ENCODE assay signal across 14 cellular contexts in the genomic region with DNA sequence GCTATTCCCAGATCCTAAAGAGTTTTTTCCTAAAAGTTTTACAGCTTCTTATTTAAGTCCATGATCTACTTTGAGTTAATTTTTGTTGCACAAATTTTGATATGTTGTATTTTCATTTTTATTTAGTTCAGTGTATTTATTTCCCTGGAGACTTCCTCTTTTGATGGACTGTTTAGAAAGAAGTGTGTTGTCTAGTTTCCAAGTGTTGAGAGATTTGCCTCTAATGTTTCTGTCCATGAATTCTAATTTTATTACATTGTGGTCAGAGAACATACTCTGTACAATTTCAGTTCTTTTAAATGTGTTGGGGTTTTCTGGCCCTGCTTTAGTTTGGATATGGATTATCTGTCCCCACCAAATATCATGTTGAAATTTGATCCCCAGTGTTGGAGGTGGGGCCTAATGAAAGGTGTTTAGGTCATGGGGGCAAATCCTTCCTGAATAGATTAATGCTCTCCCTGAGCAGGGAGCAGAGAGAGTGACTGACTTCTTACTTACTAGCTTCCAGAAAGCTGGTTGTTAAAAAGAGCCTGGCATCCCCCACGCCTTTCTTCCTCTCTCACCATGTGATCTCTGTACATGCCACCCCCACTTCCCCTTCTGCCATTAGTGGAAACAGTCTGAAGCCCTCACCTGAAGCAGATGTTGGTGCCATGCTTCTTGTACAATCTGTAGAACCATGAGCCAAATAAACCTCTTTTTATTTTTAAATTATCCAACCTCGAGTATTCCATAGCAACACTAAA. TPM values are rescaled to one million over a fixed set of nuclear protein-coding genes. Genes with fewer than 3 reads are reported as not detected.
DNase-seq lines count a peak whose midpoint lies in the region; ATAC-seq, FAIRE-seq and TF ChIP-seq lines count a peak whose summit lies in the region.
"Had no signal": no experiment of that assay in that cellular context is flagged by ENCODE, and none has a peak within 500 bp of the region (broad histone marks: within the 10 kb centered on the region; RNA-seq: fewer than 3 reads in every experiment).

No MANE protein-coding gene starts in this region.

- intact Hi-C loops in GM12878 (cut with micrococcal nuclease; ENCODE audit: unreplicated experiment) (no loop called here), psoas muscle (cut with DNase I) (no loop called here)
- intact Hi-C loops in activated T-helper 2 cell treated with anti-CD3 and anti-CD28 coated beads, Interferon-gamma antibody, Interleukin-2, Interleukin-4, amounts not matched to agents 10 μg/mL and 5 μg/mL and 100 μg/mL, durations not matched to agents 14 hours and 24 hours and 36 hours (cut with micrococcal nuclease), result no loop called here

- no peak for TF ChIP-seq POLR2A in GM12878 (IDR thresholded peaks at IDR 0.05; ENCODE audit: low read depth, low read length)

- 59% methylated on average over 2 of the region's 2 CpGs for WGBS in GM12878 (ENCODE audit: insufficient coverage, insufficient replicate concordance, low lambda C conversion rate, missing lambda C conversion rate)
- WGBS in psoas muscle, 3 donors, result 56 to 73% (median 67%) methylated on average over 2 of the region's 2 CpGs

- H3K4me1 ChIP-seq in GM12878 (ENCODE audit: control insufficient read depth, insufficient read depth, low read length) (peaks cover 16% of the 10 kb centered on the region), psoas muscle (peaks cover 25% of the 10 kb centered on the region)

- ATAC-seq in GM12878, result no peak
- ATAC-seq in psoas muscle, result no peak

- TF ChIP-seq EP300 in GM12878 (IDR thresholded peaks at IDR 0.05; ENCODE audit: borderline replicate concordance in 1 of 2, control insufficient read depth in 1 of 2, low read depth in 2 of 2, low read length in 2 of 2), result no peak

- CTCF ChIA-PET in GM12878 (lab: Yijun Ruan, JAX), result interaction anchor here (1.9 to 4.7 kb wide), 2 partner anchors 26 to 74 kb away, joined by 6 to 18 read pairs; no protein-coding TSS in a partner anchor

- no peaks in the 10 kb centered on the region for H3K36me3 ChIP-seq in GM12878 (ENCODE audit: control insufficient read depth in 2 of 2, insufficient read depth in 2 of 2, low read length in 1 of 2)
- no peaks in the 10 kb centered on the region for H3K36me3 ChIP-seq in psoas muscle (ENCODE audit: insufficient read depth in 1 of 2, low read depth in 1 of 2)

- RAD21 ChIA-PET in GM12878 (lab: Charles Lee; ENCODE audit: unreplicated experiment), result interaction anchor here (1.0 to 1.6 kb wide), 2 partner anchors 27 to 76 kb away, joined by 3 to 5 read pairs; no protein-coding TSS in a partner anchor

- BruUV-seq in GM12878 (replicated peaks; lab: Mats Ljungman, UMichigan), result TSS peak; percentile 8

- DNase-seq in SIG-M5 treated with dmso at 0.1 percent for 504 hours (lab: John Stamatoyannopoulos, UW; ENCODE audit: unreplicated experiment), result peak; percentile 53
- DNase-seq in SIG-M5 (lab: John Stamatoyannopoulos, UW), result no peak
- peak; percentile 26 for DNase-seq in NAMALWA (ENCODE audit: low spot score)
- DNase-seq in GM12878 (ENCODE audit: low read depth, low spot score), result no peak
- DNase-seq in psoas muscle, result no peak
- no peak for DNase-seq in activated T-helper 2 cell treated with anti-CD3 and anti-CD28 coated beads, Interferon-gamma antibody, Interleukin-2, Interleukin-4, amounts not matched to agents 10 μg/mL and 5 μg/mL and 100 μg/mL, durations not matched to agents 14 hours and 24 hours and 36 hours (ENCODE audit: low spot score)
- DNase-seq in SK-N-DZ (ENCODE audit: low spot score), result no peak
- no peak for DNase-seq in NCI-H2171 (lab: John Stamatoyannopoulos, UW)
- DNase-seq: DMS79 treated with DMSO at 0.1 percent for 48 hours, KG1, NCI-H524, small intestine had no signal

- no peaks in the 10 kb centered on the region for H3K27me3 ChIP-seq in GM12878 (replicated peaks in 1 of 2; ENCODE audit: control insufficient read depth in 2 of 2, insufficient read depth in 2 of 2, low read length in 1 of 2)
- no peaks in the 10 kb centered on the region for H3K27me3 ChIP-seq in psoas muscle (ENCODE audit: insufficient read depth in 3 of 3, low read length in 2 of 3)

- H3K27ac ChIP-seq in GM12878 (ENCODE audit: control insufficient read depth, insufficient read depth) (no peak overlapping the region), psoas muscle (peak overlapping the region; percentile 42)

- no peak for TF ChIP-seq RAD21 in GM12878 (IDR thresholded peaks at IDR 0.05; ENCODE audit: insufficient read depth, low read depth, low read length)

- POLR2A ChIA-PET in GM12878 (lab: Charles Lee), result no interaction called here

- H3K4me1 Mint-ChIP-seq in activated T-helper 2 cell treated with anti-CD3 and anti-CD28 coated beads, Interferon-gamma antibody, Interleukin-2, Interleukin-4, amounts not matched to agents 10 μg/mL and 5 μg/mL and 100 μg/mL, durations not matched to agents 14 hours and 24 hours and 36 hours (ENCODE audit: low read depth), result peaks cover 55% of the 10 kb centered on the region

- TF ChIP-seq CTCF in GM12878 (IDR thresholded peaks at IDR 0.05 in 2 of 3, conservative IDR thresholded peaks at IDR 0.05 in 1 of 3; ENCODE audit: control insufficient read depth in 2 of 3, extremely low read depth in 1 of 3, insufficient read depth in 1 of 3, low read depth in 3 of 3, low read length in 3 of 3), result no peak
- no peak for TF ChIP-seq CTCF in psoas muscle (IDR thresholded peaks at IDR 0.05)

- no peaks in the 10 kb centered on the region for H3K27me3 Mint-ChIP-seq in activated T-helper 2 cell treated with anti-CD3 and anti-CD28 coated beads, Interferon-gamma antibody, Interleukin-2, Interleukin-4, amounts not matched to agents 10 μg/mL and 5 μg/mL and 100 μg/mL, durations not matched to agents 14 hours and 24 hours and 36 hours (ENCODE audit: low read depth)

- H3K4me2 ChIP-seq in GM12878 (ENCODE audit: control insufficient read depth, insufficient read depth), result peak overlapping the region; percentile 28

- peaks cover 83% of the 10 kb centered on the region for H3K79me2 ChIP-seq in GM12878 (ENCODE audit: control insufficient read depth, insufficient read depth, low read length)

- peaks cover under 1% of the 10 kb centered on the region; the same call in 1 of the 2 replicates for H4K20me1 ChIP-seq in GM12878 (ENCODE audit: control insufficient read depth, insufficient read depth)

- H2AFZ ChIP-seq in GM12878 (ENCODE audit: control insufficient read depth, low read depth, low read length), result no peak overlapping the region

- H3K9me3 ChIP-seq in GM12878 (replicated peaks; ENCODE audit: control insufficient read depth, insufficient read depth, low read length) (no peaks in the 10 kb centered on the region), psoas muscle (no peaks in the 10 kb centered on the region)

- H3K27ac Mint-ChIP-seq in activated T-helper 2 cell treated with anti-CD3 and anti-CD28 coated beads, Interferon-gamma antibody, Interleukin-2, Interleukin-4, amounts not matched to agents 10 μg/mL and 5 μg/mL and 100 μg/mL, durations not matched to agents 14 hours and 24 hours and 36 hours, result no peak overlapping the region

- SMC1A ChIA-PET in GM12878 (lab: Charles Lee; ENCODE audit: uncharacterized antibody, unreplicated experiment), result no interaction called here

- no peak overlapping the region for H3K9ac ChIP-seq in GM12878 (ENCODE audit: control insufficient read depth, insufficient read depth, low read length)

- in situ Hi-C loops in GM12878 (cut with MboI), result loop anchor here (5.0 kb wide), 1 partner anchor 75 kb away; a partner anchor contains a TSS

- FAIRE-seq in GM12878 (lab: Jason Lieb, UNC), result no peak
- FAIRE-seq: A204.1, endothelial cell of umbilical vein, small intestine had no signal

- H3K9me3 Mint-ChIP-seq in activated T-helper 2 cell treated with anti-CD3 and anti-CD28 coated beads, Interferon-gamma antibody, Interleukin-2, Interleukin-4, amounts not matched to agents 10 μg/mL and 5 μg/mL and 100 μg/mL, durations not matched to agents 14 hours and 24 hours and 36 hours, result no peaks in the 10 kb centered on the region

- peaks cover 25% of the 10 kb centered on the region for H3K36me3 Mint-ChIP-seq in activated T-helper 2 cell treated with anti-CD3 and anti-CD28 coated beads, Interferon-gamma antibody, Interleukin-2, Interleukin-4, amounts not matched to agents 10 μg/mL and 5 μg/mL and 100 μg/mL, durations not matched to agents 14 hours and 24 hours and 36 hours (ENCODE audit: low read depth)

- H3K4me3 ChIP-seq in GM12878 (peak overlapping the region; percentile 46), psoas muscle (no peak overlapping the region)

- no peak overlapping the region for H3K4me3 Mint-ChIP-seq in activated T-helper 2 cell treated with anti-CD3 and anti-CD28 coated beads, Interferon-gamma antibody, Interleukin-2, Interleukin-4, amounts not matched to agents 10 μg/mL and 5 μg/mL and 100 μg/mL, durations not matched to agents 14 hours and 24 hours and 36 hours (ENCODE audit: low read depth)

RNA-seq across cellular contexts. Expression of a gene that starts 4.6 kb away (rescaled TPM):
- total RNA-seq in GM12878 (2013; cell fraction: nucleolus; rRNA removed), result 37.1 and 43.8 TPM in 2 replicates
- total RNA-seq in GM12878 (2014; rRNA removed) (39.3 and 42.1 TPM in 2 replicates), GM12878 (2014; rRNA removed; fragmentation: Illumina TruSeq; extraction: Trizol) (47.4 and 48.1 TPM in 2 replicates), GM12878 (2021) (45.7 and 54.2 TPM in 2 replicates), psoas muscle (10 to 100 TPM; 15.9 to 20.5 (median 18.9) TPM)
- polyA plus RNA-seq in GM12878 (2011; ENCODE audit: low read depth), result 19.4 TPM
- polyA plus RNA-seq in GM12878 (2011; rRNA removed) (44.1 and 65.4 TPM in 2 replicates), GM12878 (2014; fragmentation: Illumina TruSeq; extraction: Trizol) (46.1 and 59.1 TPM in 2 replicates), GM12878 (2014; fragmentation: Nextera tagmentation; extraction: Ambion mirVana) (10 to 100 TPM; 21.2 to 33.0 TPM), GM12878 (2014; rRNA removed) (35.2 and 43.2 TPM in 2 replicates), GM12878 (2016; fragmentation: Nextera tagmentation; extraction: Ambion mirVana) (10 to 100 TPM; 44.8 to 50.8 TPM), psoas muscle (10 to 100 TPM in 2 of 3 donors, 1 to 10 TPM in 1; 4.8 to 11.6 (median 10.9) TPM)
- 21.6 and 23.3 TPM in 2 replicates for polyA plus RNA-seq in GM12878 (2011; cell fraction: cytosol; rRNA removed)
- 43.5 and 43.6 TPM in 2 replicates for polyA plus RNA-seq in GM12878 (2011; cell fraction: nucleus; rRNA removed)
- polyA plus RNA-seq in GM12878 (2012), result 22.1 and 27.6 TPM in 2 replicates
- 27.6 and 28.6 TPM in 2 replicates for polyA minus RNA-seq in GM12878 (2011; rRNA and poly(A)+ RNA removed)
- polyA minus RNA-seq in GM12878 (2011; cell fraction: cytosol; rRNA and poly(A)+ RNA removed), result 8.4 and 10.8 TPM in 2 replicates
- 15.4 and 18.2 TPM in 2 replicates for polyA minus RNA-seq in GM12878 (2011; cell fraction: nucleus; rRNA and poly(A)+ RNA removed)
- total RNA-seq in activated T-helper 2 cell treated with anti-CD3 and anti-CD28 coated beads, Interferon-gamma antibody, Interleukin-2, Interleukin-4, amounts not matched to agents 10 μg/mL and 5 μg/mL and 100 μg/mL, durations not matched to agents 14 hours and 24 hours and 36 hours, result 76.6 and 86.0 TPM in 2 replicates
- 55.2 and 55.3 TPM in 2 replicates for polyA plus RNA-seq in SK-N-DZ (2014; cell fraction: cytosol; rRNA removed)
- 78.3 and 93.3 TPM in 2 replicates for polyA plus RNA-seq in SK-N-DZ (2014; cell fraction: nucleus; rRNA removed)

RNA-seq across cellular contexts. Expression of a gene that starts 21.9 kb away (rescaled TPM):
- 0.37 and 0.52 TPM in 2 replicates for total RNA-seq in GM12878 (2013; cell fraction: nucleolus; rRNA removed)
- total RNA-seq in GM12878 (2014; rRNA removed), result 0.28 and 0.33 TPM in 2 replicates
- total RNA-seq in GM12878 (2014; rRNA removed; fragmentation: Illumina TruSeq; extraction: Trizol), result 0.18 and 0.22 TPM in 2 replicates
- 0.10 and 0.24 TPM in 2 replicates for total RNA-seq in GM12878 (2021)
- 0.41 TPM for polyA plus RNA-seq in GM12878 (2011; ENCODE audit: low read depth)
- polyA plus RNA-seq in GM12878 (2011; rRNA removed), result 0.07 and 0.17 TPM in 2 replicates
- polyA plus RNA-seq in GM12878 (2011; cell fraction: cytosol; rRNA removed), result 0.07 and 0.13 TPM in 2 replicates
- polyA plus RNA-seq in GM12878 (2011; cell fraction: nucleus; rRNA removed), result 0.12 TPM in 1 of 2 replicates, not detected in the other
- 0.30 and 0.46 TPM in 2 replicates for polyA plus RNA-seq in GM12878 (2012)
- polyA plus RNA-seq in GM12878 (2014; fragmentation: Illumina TruSeq; extraction: Trizol), result 0.16 and 1.1 TPM in 2 replicates
- under 1 TPM; 0.05 to 0.24 TPM for polyA plus RNA-seq in GM12878 (2014; fragmentation: Nextera tagmentation; extraction: Ambion mirVana)
- 0.03 and 0.09 TPM in 2 replicates for polyA plus RNA-seq in GM12878 (2014; rRNA removed)
- polyA plus RNA-seq in GM12878 (2016; fragmentation: Nextera tagmentation; extraction: Ambion mirVana), result under 1 TPM; 0.51 to 0.58 TPM
- not detected in 2 replicates for polyA minus RNA-seq in GM12878 (2011; rRNA and poly(A)+ RNA removed)
- polyA minus RNA-seq in GM12878 (2011; cell fraction: cytosol; rRNA and poly(A)+ RNA removed), result not detected in 2 replicates
- polyA minus RNA-seq in GM12878 (2011; cell fraction: nucleus; rRNA and poly(A)+ RNA removed), result 0.19 TPM in 1 of 2 replicates, not detected in the other
- 1 to 10 TPM in 1 of 4 donors, under 1 TPM in 3; 0.30 to 1.4 (median 0.92) TPM for total RNA-seq in psoas muscle
- polyA plus RNA-seq in psoas muscle, result under 1 TPM; 0.35 to 0.53 (median 0.47) TPM
- 0.09 TPM in 2 replicates for total RNA-seq in activated T-helper 2 cell treated with anti-CD3 and anti-CD28 coated beads, Interferon-gamma antibody, Interleukin-2, Interleukin-4, amounts not matched to agents 10 μg/mL and 5 μg/mL and 100 μg/mL, durations not matched to agents 14 hours and 24 hours and 36 hours
- polyA plus RNA-seq in SK-N-DZ (2014; cell fraction: cytosol; rRNA removed), result not detected in 2 replicates
- polyA plus RNA-seq in SK-N-DZ (2014; cell fraction: nucleus; rRNA removed), result 0.13 TPM in 1 of 2 replicates, not detected in the other

Comparison
In these comparisons a context has a peak if more than half of its experiments do, and no peak if none do; other contexts are left out.
1. DNase-seq: peak in SIG-M5 treated with dmso at 0.1 percent for 504 hours (single experiment) and NAMALWA (single experiment); none in SIG-M5 (single experiment), GM12878 (single experiment), psoas muscle (0 of 2), activated T-helper 2 cell treated with anti-CD3 and anti-CD28 coated beads, Interferon-gamma antibody, Interleukin-2, Interleukin-4, amounts not matched to agents 10 μg/mL and 5 μg/mL and 100 μg/mL, durations not matched to agents 14 hours and 24 hours and 36 hours (single experiment), SK-N-DZ (single experiment) and NCI-H2171 (single experiment).